In the genomic region with DNA sequence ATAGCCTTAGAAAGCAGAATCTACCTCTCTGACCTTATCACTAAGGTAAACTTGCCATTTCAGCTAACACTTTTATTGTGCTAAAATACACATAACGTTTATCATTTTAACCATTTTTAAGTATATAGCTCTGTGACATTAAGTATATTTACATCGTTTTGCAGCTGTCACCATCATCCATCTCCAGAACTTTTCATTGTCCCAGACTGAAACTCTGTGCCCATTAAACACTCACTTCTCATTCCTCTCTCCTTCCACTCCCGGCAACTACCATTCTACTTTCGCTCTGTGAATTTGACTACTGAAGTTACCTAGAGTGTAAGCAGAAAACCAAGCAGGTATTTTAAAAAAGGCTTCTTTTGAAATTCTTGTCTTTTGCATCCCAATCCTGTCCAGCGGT, we compare ENCODE assay signal across 10 cellular contexts. TPM values are rescaled to one million over a fixed set of nuclear protein-coding genes. Genes with fewer than 3 reads are reported as not detected.
DNase-seq lines count a peak whose midpoint lies in the region; ATAC-seq and TF ChIP-seq lines count a peak whose summit lies in the region.
"Had no signal": no experiment of that assay in that cellular context is flagged by ENCODE, and none has a peak within 500 bp of the region (broad histone marks: within the 10 kb centered on the region; RNA-seq: fewer than 3 reads in every experiment).

No MANE protein-coding gene starts in this region.

- no peak for ATAC-seq in activated CD8-positive, alpha-beta T cell treated with anti-CD3 and anti-CD28 coated beads, Interleukin-2, amount 10 ng/mL, durations not matched to agents 7 days and 5 days
- no peak for ATAC-seq in thoracic aorta (ENCODE audit: insufficient number of reproducible peaks, low FRiP score, low read depth)
- no peak for ATAC-seq in GM19324 (IDR thresholded peaks at IDR 0.05; ENCODE audit: low FRiP score, unreplicated experiment)
- ATAC-seq in GM21515 (IDR thresholded peaks at IDR 0.05; ENCODE audit: unreplicated experiment), result no peak

- peak overlapping the region; percentile 91 for H3K4me3 ChIP-seq in thoracic aorta

- H3K36me3 Mint-ChIP-seq in activated naive CD4-positive, alpha-beta T cell treated with anti-CD3 and anti-CD28 coated beads, Interleukin-2, amount 50 U/mL, for 24 hours, result peaks cover 19% of the 10 kb centered on the region
- H3K36me3 Mint-ChIP-seq in activated CD8-positive, alpha-beta T cell treated with anti-CD3 and anti-CD28 coated beads, Interleukin-2, amount 10 ng/mL, durations not matched to agents 7 days and 5 days (ENCODE audit: low read depth), result peaks cover 40% of the 10 kb centered on the region
- peaks cover 9 to 12% (median 11%) of the 10 kb centered on the region in 3 donors for H3K36me3 Mint-ChIP-seq in immature natural killer cell

- H3K4me1 Mint-ChIP-seq in activated naive CD4-positive, alpha-beta T cell treated with anti-CD3 and anti-CD28 coated beads, Interleukin-2, amount 50 U/mL, for 24 hours, result peaks cover 47% of the 10 kb centered on the region
- peaks cover 47% of the 10 kb centered on the region for H3K4me1 Mint-ChIP-seq in activated CD8-positive, alpha-beta T cell treated with anti-CD3 and anti-CD28 coated beads, Interleukin-2, amount 10 ng/mL, durations not matched to agents 7 days and 5 days (ENCODE audit: low read depth)
- peaks cover 46 to 61% of the 10 kb centered on the region in 2 donors for H3K4me1 Mint-ChIP-seq in immature natural killer cell

- TF ChIP-seq CTCF in thoracic aorta (IDR thresholded peaks at IDR 0.05), result no peak

- DNase-seq in activated naive CD4-positive, alpha-beta T cell (lab: John Stamatoyannopoulos, UW), result no peak
- no peak for DNase-seq in activated CD8-positive, alpha-beta T cell treated with anti-CD3 and anti-CD28 coated beads, Interleukin-2, amount 10 ng/mL, durations not matched to agents 7 days and 5 days
- DNase-seq in immature natural killer cell (no peak), thoracic aorta (ENCODE audit: low spot score) (no peak), NOMO-1 treated with dmso at 0.1 percent for 144 hours (lab: John Stamatoyannopoulos, UW; ENCODE audit: unreplicated experiment) (no peak)
- DNase-seq: esophagus squamous epithelium, NCI-H146 had no signal

- no peaks in the 10 kb centered on the region for H3K27me3 Mint-ChIP-seq in activated naive CD4-positive, alpha-beta T cell treated with anti-CD3 and anti-CD28 coated beads, Interleukin-2, amount 50 U/mL, for 24 hours
- H3K27me3 Mint-ChIP-seq in activated CD8-positive, alpha-beta T cell treated with anti-CD3 and anti-CD28 coated beads, Interleukin-2, amount 10 ng/mL, durations not matched to agents 7 days and 5 days (ENCODE audit: low read depth), result peaks cover 3% of the 10 kb centered on the region
- peaks cover 7 to 15% (median 8%) of the 10 kb centered on the region in 3 donors for H3K27me3 Mint-ChIP-seq in immature natural killer cell (ENCODE audit: low read depth in 3 of 3)

- H3K9me3 Mint-ChIP-seq in activated naive CD4-positive, alpha-beta T cell treated with anti-CD3 and anti-CD28 coated beads, Interleukin-2, amount 50 U/mL, for 24 hours, result no peaks in the 10 kb centered on the region
- no peaks in the 10 kb centered on the region for H3K9me3 Mint-ChIP-seq in activated CD8-positive, alpha-beta T cell treated with anti-CD3 and anti-CD28 coated beads, Interleukin-2, amount 10 ng/mL, durations not matched to agents 7 days and 5 days (ENCODE audit: insufficient read depth)
- no peaks in the 10 kb centered on the region for H3K9me3 Mint-ChIP-seq in immature natural killer cell

- no peaks in the 10 kb centered on the region for H3K27me3 ChIP-seq in thoracic aorta (replicated peaks; ENCODE audit: insufficient read depth)
- H3K27me3 ChIP-seq: esophagus squamous epithelium had no signal

- H3K27ac Mint-ChIP-seq in activated naive CD4-positive, alpha-beta T cell treated with anti-CD3 and anti-CD28 coated beads, Interleukin-2, amount 50 U/mL, for 24 hours, result peak overlapping the region; percentile 71
- H3K27ac Mint-ChIP-seq in activated CD8-positive, alpha-beta T cell treated with anti-CD3 and anti-CD28 coated beads, Interleukin-2, amount 10 ng/mL, durations not matched to agents 7 days and 5 days, result peak overlapping the region; percentile 79
- peak overlapping the region; percentile 94 to 100 (median 99) for H3K27ac Mint-ChIP-seq in immature natural killer cell

- H3K4me1 ChIP-seq in thoracic aorta (ENCODE audit: control insufficient read depth in 1 of 2, low read depth in 2 of 2), result peaks cover 5 to 23% of the 10 kb centered on the region in 2 donors

- POLR2A ChIA-PET in activated CD8-positive, alpha-beta T cell treated with anti-CD3 and anti-CD28 coated beads, Interleukin-2, amount 10 ng/mL, durations not matched to agents 7 days and 5 days (lab: Charles Lee), result interaction anchor here (0.7 to 1.3 kb wide), 2 partner anchors 9 to 13 kb away, joined by 3 read pairs; no protein-coding TSS in a partner anchor

- CTCF ChIA-PET in activated CD8-positive, alpha-beta T cell treated with anti-CD3 and anti-CD28 coated beads, Interleukin-2, amount 10 ng/mL, durations not matched to agents 7 days and 5 days (lab: Charles Lee), result interaction anchor here (1.2 kb wide), 1 partner anchor 53 kb away, joined by 3 read pairs; a partner anchor contains a TSS

- H3K9me3 ChIP-seq in thoracic aorta, result no peaks in the 10 kb centered on the region
- H3K9me3 ChIP-seq: esophagus squamous epithelium had no signal

- no peaks in the 10 kb centered on the region for H3K36me3 ChIP-seq in thoracic aorta

- no peak overlapping the region for H3K27ac ChIP-seq in thoracic aorta

- peak overlapping the region; percentile 91 for H3K4me3 Mint-ChIP-seq in activated naive CD4-positive, alpha-beta T cell treated with anti-CD3 and anti-CD28 coated beads, Interleukin-2, amount 50 U/mL, for 24 hours
- H3K4me3 Mint-ChIP-seq in activated CD8-positive, alpha-beta T cell treated with anti-CD3 and anti-CD28 coated beads, Interleukin-2, amount 10 ng/mL, durations not matched to agents 7 days and 5 days, result peak overlapping the region; percentile 93
- peak overlapping the region; percentile 63 to 97 (median 89) for H3K4me3 Mint-ChIP-seq in immature natural killer cell

RNA-seq across cellular contexts. Expression of a gene that starts 1.3 kb away (rescaled TPM):
- total RNA-seq in activated CD8-positive, alpha-beta T cell treated with anti-CD3 and anti-CD28 coated beads, Interleukin-2, amount 10 ng/mL, durations not matched to agents 7 days and 5 days, result 10 to 100 TPM; 46.9 to 50.7 TPM
- 10 to 100 TPM; 29.6 to 53.9 (median 32.5) TPM for polyA plus RNA-seq in immature natural killer cell
- total RNA-seq in thoracic aorta, result 10 to 100 TPM; 30.6 to 33.9 TPM

RNA-seq across cellular contexts. Expression of a gene that starts 53.6 kb away (rescaled TPM):
- 10 to 100 TPM; 94.7 to 94.9 TPM for total RNA-seq in activated CD8-positive, alpha-beta T cell treated with anti-CD3 and anti-CD28 coated beads, Interleukin-2, amount 10 ng/mL, durations not matched to agents 7 days and 5 days
- polyA plus RNA-seq in immature natural killer cell, result 10 to 100 TPM in 2 of 3 donors, 1 to 10 TPM in 1; 8.9 to 14.6 (median 12.6) TPM
- total RNA-seq in thoracic aorta, result 100 to 1,000 TPM in 1 of 2 donors, 10 to 100 TPM in 1; 32.1 to 122 TPM
